Comparison of ENCODE assay signal across 9 cellular contexts in the genomic region with DNA sequence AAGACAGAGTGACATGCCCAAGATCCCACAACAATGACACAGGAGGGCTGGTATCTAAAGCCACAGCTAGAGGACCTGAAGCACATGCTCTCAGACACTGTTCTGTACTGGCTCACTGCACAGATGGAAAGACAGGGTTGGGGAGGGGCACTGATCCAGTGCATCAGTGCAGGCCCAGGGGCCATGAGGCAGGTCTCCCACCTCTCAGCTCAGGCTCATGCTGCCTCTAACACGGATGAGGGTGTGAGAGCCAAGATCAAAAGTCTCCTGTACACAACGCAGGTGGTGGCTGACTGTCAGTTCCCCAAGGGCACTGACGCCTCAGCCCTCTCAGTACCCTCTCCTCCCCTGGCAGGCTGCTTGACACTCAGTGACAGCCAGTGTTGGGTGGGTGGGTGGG. TPM values are rescaled to one million over a fixed set of nuclear protein-coding genes. Genes with fewer than 3 reads are reported as not detected.
DNase-seq lines count a peak whose midpoint lies in the region; ATAC-seq, FAIRE-seq and TF ChIP-seq lines count a peak whose summit lies in the region.
"Had no signal": no experiment of that assay in that cellular context is flagged by ENCODE, and none has a peak within 500 bp of the region (broad histone marks: within the 10 kb centered on the region; RNA-seq: fewer than 3 reads in every experiment).

No MANE protein-coding gene starts in this region.

- no peaks in the 10 kb centered on the region for H3K36me3 ChIP-seq in gastroesophageal sphincter
- H3K36me3 ChIP-seq in H7 (replicated peaks; ENCODE audit: control insufficient read depth, insufficient read depth, low read length) = no peaks in the 10 kb centered on the region

- ATAC-seq in gastroesophageal sphincter = no peak

- TF ChIP-seq EP300 in gastroesophageal sphincter (IDR thresholded peaks at IDR 0.05) = no peak

- no peaks in the 10 kb centered on the region for H3K27me3 ChIP-seq in gastroesophageal sphincter
- H3K27me3 ChIP-seq in H7 (ENCODE audit: control insufficient read depth, insufficient read depth, low read length) = no peaks in the 10 kb centered on the region

- no peak for TF ChIP-seq POLR2A in gastroesophageal sphincter (IDR thresholded peaks at IDR 0.05)

- H3K27ac ChIP-seq in gastroesophageal sphincter = peak overlapping the region in 3 of 4 donors; percentile 5 to 56 (median 22)

- H3K4me3 ChIP-seq in gastroesophageal sphincter (no peak overlapping the region), H7 (ENCODE audit: insufficient read depth, low read depth, low read length) (no peak overlapping the region)

- TF ChIP-seq CTCF in gastroesophageal sphincter (IDR thresholded peaks at IDR 0.05) = no peak

- H3K4me1 ChIP-seq in gastroesophageal sphincter = peaks cover 8 to 87% (median 46%) of the 10 kb centered on the region in 3 donors

- peak; percentile 88 for DNase-seq in activated effector memory CD4-positive, alpha-beta T cell treated with anti-CD3 and anti-CD28 coated beads, Interleukin-2, amount 50 U/mL, for 16 hours
- no peak for DNase-seq in activated effector memory CD4-positive, alpha-beta T cell treated with Interleukin-2 at 50 U/mL for 16 hours
- DNase-seq in activated CD4-positive, alpha-beta T cell treated with anti-CD3 and anti-CD28 coated beads, Interleukin-2, amount 50 U/mL, for 24 hours (ENCODE audit: low read depth in 1 of 2, low spot score in 1 of 2) = peak; percentile 42 to 60
- peak; percentile 74 for DNase-seq in stimulated activated CD8-positive, alpha-beta memory T cell treated with anti-CD3 and anti-CD28 coated beads, Interleukin-4, amount 100 ng/mL, for 48 hours
- DNase-seq in ecto neural progenitor cell (ENCODE audit: low spot score) (no peak), H7 (no peak), GM19239 (ENCODE audit: insufficient read length, low spot score) (no peak)
- DNase-seq: right cardiac atrium had no signal

- no peaks in the 10 kb centered on the region for H3K9me3 ChIP-seq in gastroesophageal sphincter

- FAIRE-seq in GM19239 (lab: Jason Lieb, UNC) = no peak

- no CpG with 5 or more reads among the region's 3 CpGs for WGBS in gastroesophageal sphincter (ENCODE audit: low coverage in 1 of 2), 2 donors

RNA-seq across cellular contexts. Expression of gene RAPGEF1, which starts 10.9 kb away (rescaled TPM):
- total RNA-seq in gastroesophageal sphincter = 100 to 1,000 TPM in 1 of 4 donors, 10 to 100 TPM in 3; 47.5 to 162 (median 77.6) TPM
- total RNA-seq in H7 (2014; rRNA removed; shearing (Covaris generic)) = 47.1 and 49.6 TPM in 2 replicates

Comparison
In these comparisons a context has a peak if more than half of its experiments do, and no peak if none do; other contexts are left out.
1. DNase-seq: peak in activated effector memory CD4-positive, alpha-beta T cell treated with anti-CD3 and anti-CD28 coated beads, Interleukin-2, amount 50 U/mL, for 16 hours (single experiment), activated CD4-positive, alpha-beta T cell treated with anti-CD3 and anti-CD28 coated beads, Interleukin-2, amount 50 U/mL, for 24 hours (2 of 2) and stimulated activated CD8-positive, alpha-beta memory T cell treated with anti-CD3 and anti-CD28 coated beads, Interleukin-4, amount 100 ng/mL, for 48 hours (single experiment); none in activated effector memory CD4-positive, alpha-beta T cell treated with Interleukin-2 at 50 U/mL for 16 hours (single experiment), ecto neural progenitor cell (single experiment), H7 (single experiment) and GM19239 (single experiment).